ENCODE assay signal across 35 cellular contexts in the genomic region with DNA sequence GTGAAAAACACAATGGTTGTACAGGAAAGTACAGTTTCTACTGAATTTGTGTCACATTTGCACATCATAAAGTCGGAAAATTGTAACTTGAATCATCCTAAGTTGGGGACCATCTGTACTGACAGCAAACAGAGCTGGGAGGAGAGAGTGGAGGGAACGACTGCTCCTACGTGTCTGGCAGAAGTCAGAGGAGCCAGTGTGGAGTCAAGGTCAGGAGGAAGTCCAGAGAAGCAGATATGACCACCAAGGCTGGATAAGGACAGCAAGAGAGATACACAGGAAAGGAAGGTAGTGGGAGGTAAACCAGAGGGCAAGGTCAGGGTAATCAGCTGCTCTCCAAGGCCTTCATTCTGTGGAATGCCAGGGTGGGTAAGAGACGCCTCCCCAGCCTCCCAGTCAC. TPM values are rescaled to one million over a fixed set of nuclear protein-coding genes. Genes with fewer than 3 reads are reported as not detected.
"Had no signal": no experiment of that assay in that cellular context is flagged by ENCODE, and none has a peak within 500 bp of the region (broad histone marks: within the 10 kb centered on the region; RNA-seq: fewer than 3 reads in every experiment).

No MANE protein-coding gene starts in this region.

- H3K9me3 ChIP-seq: adrenal gland, body of pancreas, breast epithelium, MG63 had no signal

- ATAC-seq: activated CD4-positive, alpha-beta T cell treated with anti-CD3 and anti-CD28 coated beads for 36 hours; activated CD4-positive, CD25-positive, alpha-beta regulatory T cell treated with anti-CD3 and anti-CD28 coated beads, Interleukin-2, amount 50 U/mL, for 24 hours; activated CD8-positive, alpha-beta T cell treated with anti-CD3 and anti-CD28 coated beads, Interleukin-2, amount 10 ng/mL, durations not matched to agents 7 days and 5 days; activated naive CD4-positive, alpha-beta T cell treated with anti-CD3 and anti-CD28 coated beads, Interleukin-2, amount 50 U/mL, for 72 hours; body of pancreas; PC-3; SK-N-SH treated with all-trans-retinoic acid at 6 μM for 48 hours; T-cell; T-helper 17 cell; WTC11 had no signal

- H3K27ac ChIP-seq: adrenal gland, body of pancreas, breast epithelium, RWPE1 had no signal

- H3K4me1 ChIP-seq: body of pancreas had no signal

- H3K36me3 Mint-ChIP-seq: activated naive CD4-positive, alpha-beta T cell treated with anti-CD3 and anti-CD28 coated beads, Interleukin-2, amount 50 U/mL, for 72 hours; IgD-negative memory B cell; T-cell; WTC11 had no signal

- H3K27ac Mint-ChIP-seq: activated CD4-positive, alpha-beta T cell treated with anti-CD3 and anti-CD28 coated beads for 36 hours; activated CD4-positive, alpha-beta T cell treated with anti-CD3 and anti-CD28 coated beads, Interleukin-2, amount 10 ng/mL, durations not matched to agents 7 days and 5 days; activated CD8-positive, alpha-beta T cell treated with anti-CD3 and anti-CD28 coated beads, Interleukin-2, amount 10 ng/mL, durations not matched to agents 7 days and 5 days; activated naive CD4-positive, alpha-beta T cell treated with anti-CD3 and anti-CD28 coated beads for 36 hours; activated naive CD4-positive, alpha-beta T cell treated with anti-CD3 and anti-CD28 coated beads, Interleukin-2, amount 50 U/mL, for 72 hours; activated T-cell treated with anti-CD3 and anti-CD28 coated beads, Interleukin-2, amount 50 U/mL, for 24 hours; IgD-negative memory B cell; T-cell; T-helper 17 cell; WTC11 had no signal

- DNase-seq: activated CD4-positive, alpha-beta T cell treated with anti-CD3 and anti-CD28 coated beads for 36 hours; activated CD4-positive, alpha-beta T cell treated with anti-CD3 and anti-CD28 coated beads, Interleukin-2, amount 10 ng/mL, durations not matched to agents 7 days and 5 days; activated CD4-positive, alpha-beta T cell treated with anti-CD3 and anti-CD28 coated beads, Interleukin-2, amount 50 U/mL, for 48 hours; activated CD8-positive, alpha-beta T cell treated with anti-CD3 and anti-CD28 coated beads, Interleukin-2, amount 10 ng/mL, durations not matched to agents 7 days and 5 days; activated gamma-delta T cell treated with Interleukin-2 at 50 U/mL for 16 hours; activated naive CD4-positive, alpha-beta T cell treated with anti-CD3 and anti-CD28 coated beads for 36 hours; activated T-cell treated with anti-CD3 and anti-CD28 coated beads, Interleukin-2, amount 50 U/mL, for 24 hours; body of pancreas; Kasumi-1; KG1; NCI-H1048; NCI-H1105 treated with DMSO at 0.1 percent for 48 hours; NCI-H1436; NCI-H1694; NCI-H1930; NCI-H2081 treated with DMSO at 0.1 percent for 48 hours; NCI-H226; NCI-H524 treated with DMSO at 0.1 percent for 48 hours; NCI-H748 treated with DMSO at 0.1 percent for 48 hours; NK-92 treated with Interleukin-12 subunit alpha and Interleukin-12 subunit beta, amount 100 ng/mL, for 24 hours; PC-3; SIG-M5; T-cell; T-helper 17 cell had no signal

- H3K4me3 Mint-ChIP-seq: activated CD4-positive, alpha-beta T cell treated with anti-CD3 and anti-CD28 coated beads for 36 hours; activated CD4-positive, alpha-beta T cell treated with anti-CD3 and anti-CD28 coated beads, Interleukin-2, amount 10 ng/mL, durations not matched to agents 7 days and 5 days; activated CD8-positive, alpha-beta T cell treated with anti-CD3 and anti-CD28 coated beads, Interleukin-2, amount 10 ng/mL, durations not matched to agents 7 days and 5 days; activated naive CD4-positive, alpha-beta T cell treated with anti-CD3 and anti-CD28 coated beads for 36 hours; activated T-cell treated with anti-CD3 and anti-CD28 coated beads, Interleukin-2, amount 50 U/mL, for 24 hours; IgD-negative memory B cell; T-cell; T-helper 17 cell; WTC11 had no signal

- H3K27me3 ChIP-seq: adrenal gland, body of pancreas, breast epithelium, MG63 had no signal

- H3K27me3 Mint-ChIP-seq: activated CD4-positive, alpha-beta T cell treated with anti-CD3 and anti-CD28 coated beads for 36 hours; activated CD4-positive, alpha-beta T cell treated with anti-CD3 and anti-CD28 coated beads, Interleukin-2, amount 10 ng/mL, durations not matched to agents 7 days and 5 days; activated T-cell treated with anti-CD3 and anti-CD28 coated beads, Interleukin-2, amount 50 U/mL, for 24 hours; IgD-negative memory B cell; T-cell; T-helper 17 cell had no signal

- H3K36me3 ChIP-seq: adrenal gland, breast epithelium, MG63 had no signal

- H3K4me1 Mint-ChIP-seq: activated CD4-positive, alpha-beta T cell treated with anti-CD3 and anti-CD28 coated beads, Interleukin-2, amount 10 ng/mL, durations not matched to agents 7 days and 5 days; WTC11 had no signal

- H3K4me3 ChIP-seq: adrenal gland, body of pancreas, breast epithelium, MG63 had no signal

- H3K9me3 Mint-ChIP-seq: activated CD4-positive, alpha-beta T cell treated with anti-CD3 and anti-CD28 coated beads, Interleukin-2, amount 10 ng/mL, durations not matched to agents 7 days and 5 days; activated naive CD4-positive, alpha-beta T cell treated with anti-CD3 and anti-CD28 coated beads for 36 hours; activated naive CD4-positive, alpha-beta T cell treated with anti-CD3 and anti-CD28 coated beads, Interleukin-2, amount 50 U/mL, for 72 hours; activated T-cell treated with anti-CD3 and anti-CD28 coated beads, Interleukin-2, amount 50 U/mL, for 24 hours; IgD-negative memory B cell; T-cell; WTC11 had no signal

RNA-seq across cellular contexts. Expression of a gene that starts 2.7 kb away (rescaled TPM):
- total RNA-seq: activated CD4-positive, alpha-beta T cell treated with anti-CD3 and anti-CD28 coated beads for 36 hours; activated naive CD4-positive, alpha-beta T cell treated with anti-CD3 and anti-CD28 coated beads for 36 hours; NCI-H460; PC-3; SK-MEL-5; WTC11 had no signal
- polyA plus RNA-seq: IgD-negative memory B cell had no signal
